ENCODE assay signal across 15 cellular contexts in the genomic region with DNA sequence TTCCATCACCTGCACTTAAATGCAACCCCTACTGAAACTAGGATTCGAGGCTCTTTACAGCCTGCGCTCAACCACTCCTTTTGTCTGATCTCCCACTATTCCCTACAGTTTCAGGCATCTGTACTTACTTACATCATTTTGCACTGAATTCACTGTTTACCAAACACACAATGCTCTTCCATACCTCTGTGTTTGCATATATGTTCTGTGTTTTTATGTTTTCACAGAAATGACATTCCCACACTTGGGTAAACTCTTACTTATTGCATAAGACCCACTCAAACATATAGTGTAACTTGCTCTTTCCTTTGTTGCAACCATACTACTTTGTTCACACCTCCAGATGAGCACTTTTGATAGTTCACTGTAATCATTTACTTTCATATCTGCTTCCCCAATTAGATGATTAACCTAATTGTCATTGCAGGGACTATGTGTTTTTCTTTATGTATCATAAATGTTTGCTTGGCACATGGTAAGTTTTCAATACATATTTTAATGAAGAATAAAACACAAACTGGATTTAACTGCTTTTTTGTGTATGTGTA. TPM values are rescaled to one million over a fixed set of nuclear protein-coding genes. Genes with fewer than 3 reads are reported as not detected.
A peak's percentile ranks its signal among the peaks of the same experiment; 100 is the strongest.
DNase-seq lines count a peak whose midpoint lies in the region; ATAC-seq, FAIRE-seq and TF ChIP-seq lines count a peak whose summit lies in the region.
"Had no signal": no experiment of that assay in that cellular context is flagged by ENCODE, and none has a peak within 500 bp of the region (broad histone marks: within the 10 kb centered on the region; RNA-seq: fewer than 3 reads in every experiment).

No MANE protein-coding gene starts in this region.

- no peaks in the 10 kb centered on the region for H3K79me2 ChIP-seq in HepG2 (ENCODE audit: insufficient read depth, low read length)

- H3K27me3 ChIP-seq in HepG2 (ENCODE audit: control insufficient read depth in 1 of 2, insufficient read depth in 2 of 2, low read length in 2 of 2) (no peaks in the 10 kb centered on the region), right lobe of liver (no peaks in the 10 kb centered on the region), bronchial epithelial cell (ENCODE audit: control insufficient read depth, insufficient read depth, low read length) (no peaks in the 10 kb centered on the region)
- no peaks in the 10 kb centered on the region for H3K27me3 ChIP-seq in CD4-positive, alpha-beta T cell (ENCODE audit: control insufficient read depth, insufficient read depth, low read length)

- DNase-seq in HepG2 (ENCODE audit: low spot score) (peak; percentile 12), right lobe of liver (no peak), bronchial epithelial cell (ENCODE audit: low read depth) (no peak), MCF 10A (ENCODE audit: unreplicated experiment) (no peak), kidney glomerular epithelial cell (lab: John Stamatoyannopoulos, UW) (no peak)
- no peak for DNase-seq in CD4-positive, alpha-beta T cell
- DNase-seq: CD8-positive, alpha-beta memory T cell; GM23248; Kasumi-1 had no signal

- H3K4me2 ChIP-seq in HepG2 (ENCODE audit: low read depth, low read length) = no peak overlapping the region

- POLR2A ChIA-PET in HepG2 (lab: Yijun Ruan, JAX) (no interaction called here), MCF 10A (lab: Yijun Ruan, JAX) (no interaction called here)
- POLR2A ChIA-PET in CD4-positive, alpha-beta T cell (lab: Charles Lee) = no interaction called here

- BruUV-seq in HepG2 (replicated peaks; lab: Mats Ljungman, UMichigan) = no TSS peak
- BruUV-seq in MCF 10A (replicated peaks; lab: Mats Ljungman, UMichigan) = no TSS peak

- FAIRE-seq in HepG2 (lab: Jason Lieb, UNC) (no peak), bronchial epithelial cell (lab: Jason Lieb, UNC) (peak; percentile 28)
- FAIRE-seq: H54, HTR-8/SVneo had no signal

- no peak overlapping the region for H3K4me3 Mint-ChIP-seq in CD4-positive, alpha-beta T cell
- no peak overlapping the region for H3K4me3 Mint-ChIP-seq in MCF 10A (ENCODE audit: unreplicated experiment)
- H3K4me3 Mint-ChIP-seq: CD14-positive monocyte; CD8-positive, alpha-beta memory T cell had no signal

- no peaks in the 10 kb centered on the region for H4K20me1 ChIP-seq in HepG2 (ENCODE audit: insufficient read depth, low read length)

- intact Hi-C loops in HepG2 (cut with micrococcal nuclease; ENCODE audit: unreplicated experiment) (no loop called here), right lobe of liver (cut with DNase I) (no loop called here), MCF 10A (cut with micrococcal nuclease) (no loop called here)
- intact Hi-C loops in CD4-positive, alpha-beta T cell (cut with DNase I, micrococcal nuclease) = no loop called here

- H3K4me1 Mint-ChIP-seq in CD4-positive, alpha-beta T cell (ENCODE audit: low read depth) = peaks cover 61% of the 10 kb centered on the region
- peaks cover 5% of the 10 kb centered on the region for H3K4me1 Mint-ChIP-seq in MCF 10A (ENCODE audit: insufficient read depth, unreplicated experiment)

- peaks cover 9% of the 10 kb centered on the region for H3K9me3 Mint-ChIP-seq in CD4-positive, alpha-beta T cell
- no peaks in the 10 kb centered on the region for H3K9me3 Mint-ChIP-seq in MCF 10A (ENCODE audit: unreplicated experiment)

- H3K27ac ChIP-seq in HepG2 (ENCODE audit: extremely low read length, insufficient read depth, low read length) (no peak overlapping the region), right lobe of liver (no peak overlapping the region)
- no peak overlapping the region for H3K27ac ChIP-seq in CD4-positive, alpha-beta T cell (ENCODE audit: low read depth, low read length)
- H3K27ac ChIP-seq: 22Rv1, GM23248 had no signal

- H3K27me3 Mint-ChIP-seq in CD4-positive, alpha-beta T cell = no peaks in the 10 kb centered on the region
- H3K27me3 Mint-ChIP-seq in MCF 10A (ENCODE audit: insufficient read depth, unreplicated experiment) = no peaks in the 10 kb centered on the region
- H3K27me3 Mint-ChIP-seq: CD8-positive, alpha-beta memory T cell had no signal

- H3K9me3 ChIP-seq in HepG2 (ENCODE audit: low read length) = no peaks in the 10 kb centered on the region
- no peaks in the 10 kb centered on the region for H3K9me3 ChIP-seq in right lobe of liver
- H3K9me3 ChIP-seq in CD4-positive, alpha-beta T cell (ENCODE audit: control insufficient read depth, low read length) = no peaks in the 10 kb centered on the region

- H3K4me3 ChIP-seq in HepG2 (replicated peaks in 1 of 3; ENCODE audit: insufficient read depth in 1 of 3, low read depth in 2 of 3, low read length in 3 of 3) = no peak overlapping the region
- H3K4me3 ChIP-seq in right lobe of liver = no peak overlapping the region
- no peak overlapping the region for H3K4me3 ChIP-seq in bronchial epithelial cell (ENCODE audit: low read depth, low read length)
- H3K4me3 ChIP-seq: GM23248 had no signal

- TF ChIP-seq EP300 in HepG2 (IDR thresholded peaks at IDR 0.05; ENCODE audit: low read depth in 2 of 2, low read length in 2 of 2) = no peak
- TF ChIP-seq EP300 in HepG2 (CRISPR knock-in tag; IDR thresholded peaks at IDR 0.05; ENCODE audit: borderline replicate concordance) = no peak

- TF ChIP-seq POLR2A in HepG2 (IDR thresholded peaks at IDR 0.05; ENCODE audit: insufficient read depth in 1 of 2, low read depth in 2 of 2, low read length in 2 of 2) = no peak
- no peak for TF ChIP-seq POLR2A in right lobe of liver (IDR thresholded peaks at IDR 0.05)

- no peak for TF ChIP-seq CTCF in HepG2 (CRISPR knock-in tag; IDR thresholded peaks at IDR 0.05)
- no peak for TF ChIP-seq CTCF in right lobe of liver (IDR thresholded peaks at IDR 0.05)
- no peak for TF ChIP-seq CTCF in bronchial epithelial cell (IDR thresholded peaks at IDR 0.05; ENCODE audit: insufficient read depth, low read length, severe bottlenecking)
- TF ChIP-seq CTCF in CD4-positive, alpha-beta T cell (IDR thresholded peaks at IDR 0.05) = no peak
- TF ChIP-seq CTCF in MCF 10A (IDR thresholded peaks at IDR 0.05; ENCODE audit: unreplicated experiment) = no peak

- no peak overlapping the region for H3K27ac Mint-ChIP-seq in CD4-positive, alpha-beta T cell
- no peak overlapping the region for H3K27ac Mint-ChIP-seq in MCF 10A (ENCODE audit: low read depth, unreplicated experiment)
- H3K27ac Mint-ChIP-seq: CD14-positive monocyte; CD8-positive, alpha-beta memory T cell had no signal

- ATAC-seq in HepG2 = no peak
- no peak for ATAC-seq in right lobe of liver
- peak; percentile 72 for ATAC-seq in HG03175 (IDR thresholded peaks at IDR 0.05; ENCODE audit: unreplicated experiment)
- no peak for ATAC-seq in CD4-positive, alpha-beta T cell (ENCODE audit: poor library complexity)
- ATAC-seq: HCT116 had no signal

- no peak overlapping the region for H2AFZ ChIP-seq in HepG2 (ENCODE audit: low read length)
- H2AFZ ChIP-seq: GM23248 had no signal

- H3K9ac ChIP-seq in HepG2 (ENCODE audit: insufficient read depth, low read depth, low read length) = no peak overlapping the region
- H3K9ac ChIP-seq: GM23248 had no signal

- 95% methylated on average over 2 of the region's 2 CpGs for WGBS in HepG2 (ENCODE audit: low lambda C conversion rate)
- 94% methylated on average over 2 of the region's 2 CpGs for WGBS in right lobe of liver (ENCODE audit: insufficient coverage, low coverage, low lambda C conversion rate, missing lambda C conversion rate)

- in situ Hi-C loops in HepG2 (cut with HindIII; ENCODE audit: extremely low pct_ligation_motif_present, low pct_unique_long_range_greater_than_20kb) = no loop called here

- H3K4me1 ChIP-seq in HepG2 (ENCODE audit: insufficient read depth, low read length) (peaks cover 17% of the 10 kb centered on the region), right lobe of liver (peaks cover 0 to 9% (median 3%) of the 10 kb centered on the region in 4 donors)

- H3K36me3 Mint-ChIP-seq in CD4-positive, alpha-beta T cell (ENCODE audit: low read depth) = peaks cover 100% of the 10 kb centered on the region
- peaks cover 16% of the 10 kb centered on the region for H3K36me3 Mint-ChIP-seq in MCF 10A (ENCODE audit: insufficient read depth, unreplicated experiment)

- TF ChIP-seq RAD21 in HepG2 (CRISPR knock-in tag; IDR thresholded peaks at IDR 0.05) = no peak

- H3K36me3 ChIP-seq in HepG2 (replicated peaks in 1 of 2; ENCODE audit: control insufficient read depth in 1 of 2, insufficient read depth in 2 of 2, low read length in 2 of 2) = peaks cover 0 to 15% of the 10 kb centered on the region in 2 experiments; a peak in 2 of 5 replicates
- H3K36me3 ChIP-seq in right lobe of liver = peaks cover 0 to 9% (median 2%) of the 10 kb centered on the region in 4 donors
- H3K36me3 ChIP-seq in bronchial epithelial cell (ENCODE audit: control insufficient read depth, insufficient read depth, low read length) = peaks cover 3% of the 10 kb centered on the region

- CTCF ChIA-PET in HepG2 (lab: Yijun Ruan, JAX; ENCODE audit: low intra/inter-chr PET ratio, low total read pairs) (no interaction called here), MCF 10A (lab: Yijun Ruan, JAX) (no interaction called here)
- CTCF ChIA-PET in CD4-positive, alpha-beta T cell (lab: Charles Lee) = no interaction called here

RNA-seq across cellular contexts. Expression of a gene that starts 54.6 kb away (rescaled TPM):
- total RNA-seq in HepG2 (2016; rRNA removed; fragmentation: Illumina TruSeq; extraction: Trizol) (19.5 and 23.6 TPM in 2 replicates), right lobe of liver (10 to 100 TPM; 16.3 to 22.4 (median 18.4) TPM), bronchial epithelial cell (19.1 and 28.4 TPM in 2 replicates), MCF 10A (2022) (28.5 and 29.5 TPM in 2 replicates)
- total RNA-seq in HepG2 (2016; cell fraction: cytosol; rRNA removed; fragmentation: Illumina TruSeq; extraction: Trizol; ENCODE audit: low read depth) = 140 and 157 TPM in 2 replicates
- total RNA-seq in HepG2 (2016; cell fraction: insoluble cytoplasmic fraction; rRNA removed; fragmentation: Illumina TruSeq; extraction: Trizol) = 19.8 and 22.4 TPM in 2 replicates
- total RNA-seq in HepG2 (2016; cell fraction: membrane; rRNA removed; fragmentation: Illumina TruSeq; extraction: Trizol) = 85.9 and 96.1 TPM in 2 replicates
- total RNA-seq in HepG2 (2016; cell fraction: nucleus; rRNA removed; fragmentation: Illumina TruSeq; extraction: Trizol) = 15.5 and 16.5 TPM in 2 replicates
- polyA plus RNA-seq in HepG2 (2011; rRNA removed) = 18.9 and 22.8 TPM in 2 replicates
- 9.8 and 13.5 TPM in 2 replicates for polyA plus RNA-seq in HepG2 (2011; cell fraction: cytosol; rRNA removed)
- polyA plus RNA-seq in HepG2 (2011; cell fraction: nucleus; rRNA removed) = 24.1 and 25.6 TPM in 2 replicates
- polyA plus RNA-seq in HepG2 (2012) = 15.7 and 15.8 TPM in 2 replicates
- polyA plus RNA-seq in HepG2 (2016; cell fraction: cytosol; fragmentation: Illumina TruSeq; extraction: Trizol; ENCODE audit: low read depth) = 7.5 and 8.7 TPM in 2 replicates
- 13.9 and 14.9 TPM in 2 replicates for polyA plus RNA-seq in HepG2 (2016; cell fraction: insoluble cytoplasmic fraction; fragmentation: Illumina TruSeq; extraction: Trizol; ENCODE audit: low read depth)
- polyA plus RNA-seq in HepG2 (2016; cell fraction: membrane; fragmentation: Illumina TruSeq; extraction: Trizol; ENCODE audit: low read depth) = 17.0 and 18.3 TPM in 2 replicates
- polyA plus RNA-seq in HepG2 (2016; cell fraction: nucleus; fragmentation: Illumina TruSeq; extraction: Trizol; ENCODE audit: insufficient read depth, low read depth) = 15.1 and 15.4 TPM in 2 replicates
- 51.9 and 64.9 TPM in 2 replicates for polyA minus RNA-seq in HepG2 (2011; rRNA and poly(A)+ RNA removed; ENCODE audit: low replicate concordance)
- polyA minus RNA-seq in HepG2 (2011; cell fraction: cytosol; rRNA and poly(A)+ RNA removed) = 37.5 and 47.1 TPM in 2 replicates
- 55.4 and 73.1 TPM in 2 replicates for polyA minus RNA-seq in HepG2 (2011; cell fraction: nucleus; rRNA and poly(A)+ RNA removed)
- total RNA-seq in CD4-positive, alpha-beta T cell = 10 to 100 TPM; 33.9 to 41.6 TPM
